1 cellular context compared by ENCODE assay signal in genomic region chr19:12882589-12882988, GRCh38.
TF ChIP-seq lines count a peak whose summit lies in the region.

No MANE protein-coding gene starts in this region.

TF ChIP-seq in GM23338, 12 proteins besides CTCF, POLR2A, EP300 and RAD21 (continued from another document):
- TF ChIP-seq REST (IDR thresholded peaks at IDR 0.05; ENCODE audit: unreplicated experiment) (no peak), CREB1 (CRISPR knock-in tag; IDR thresholded peaks at IDR 0.05; ENCODE audit: low read depth) (no peak), NANOG (IDR thresholded peaks at IDR 0.05; ENCODE audit: borderline replicate concordance) (no peak)
